In genomic region chr12:92431146-92431545, GRCh38 we compare ENCODE assay signal across 11 cellular contexts.
DNase-seq lines count a peak whose midpoint lies in the region; ATAC-seq and TF ChIP-seq lines count a peak whose summit lies in the region.
"Had no signal": no experiment of that assay in that cellular context is flagged by ENCODE, and none has a peak within 500 bp of the region (broad histone marks: within the 10 kb centered on the region; RNA-seq: fewer than 3 reads in every experiment).

No MANE protein-coding gene starts in this region.

- POLR2A ChIA-PET in activated CD8-positive, alpha-beta T cell treated with anti-CD3 and anti-CD28 coated beads, Interleukin-2, amount 10 ng/mL, durations not matched to agents 7 days and 5 days (lab: Charles Lee): no interaction called here

- WGBS in upper lobe of left lung, 2 donors: 80 to 84% methylated on average over 5 of the region's 5 CpGs

- H3K36me3 Mint-ChIP-seq in activated CD8-positive, alpha-beta T cell treated with anti-CD3 and anti-CD28 coated beads, Interleukin-2, amount 10 ng/mL, durations not matched to agents 7 days and 5 days (ENCODE audit: low read depth): peaks cover 17% of the 10 kb centered on the region

- no peak overlapping the region for H3K27ac Mint-ChIP-seq in activated CD8-positive, alpha-beta T cell treated with anti-CD3 and anti-CD28 coated beads, Interleukin-2, amount 10 ng/mL, durations not matched to agents 7 days and 5 days
- H3K27ac Mint-ChIP-seq: activated naive CD4-positive, alpha-beta T cell treated with anti-CD3 and anti-CD28 coated beads, Interleukin-2, amount 50 U/mL, for 72 hours; CD4-positive, alpha-beta T cell had no signal

- CTCF ChIA-PET in activated CD8-positive, alpha-beta T cell treated with anti-CD3 and anti-CD28 coated beads, Interleukin-2, amount 10 ng/mL, durations not matched to agents 7 days and 5 days (lab: Charles Lee): interaction anchor here (1.6 to 1.8 kb wide), 2 partner anchors 8 to 24 kb away, joined by 3 to 7 read pairs; no protein-coding TSS in a partner anchor

- H3K4me3 Mint-ChIP-seq in activated CD8-positive, alpha-beta T cell treated with anti-CD3 and anti-CD28 coated beads, Interleukin-2, amount 10 ng/mL, durations not matched to agents 7 days and 5 days: no peak overlapping the region
- H3K4me3 Mint-ChIP-seq: CD4-positive, alpha-beta T cell; neural crest cell had no signal

- no peak overlapping the region for H3K4me3 ChIP-seq in upper lobe of left lung

- no peaks in the 10 kb centered on the region for H3K9me3 Mint-ChIP-seq in activated CD8-positive, alpha-beta T cell treated with anti-CD3 and anti-CD28 coated beads, Interleukin-2, amount 10 ng/mL, durations not matched to agents 7 days and 5 days (ENCODE audit: insufficient read depth)

- TF ChIP-seq POLR2A in upper lobe of left lung (IDR thresholded peaks at IDR 0.05): no peak

- no peaks in the 10 kb centered on the region for H3K9me3 ChIP-seq in upper lobe of left lung

- H3K27me3 ChIP-seq in upper lobe of left lung: no peaks in the 10 kb centered on the region

- peaks cover 20% of the 10 kb centered on the region for H3K4me1 Mint-ChIP-seq in activated CD8-positive, alpha-beta T cell treated with anti-CD3 and anti-CD28 coated beads, Interleukin-2, amount 10 ng/mL, durations not matched to agents 7 days and 5 days (ENCODE audit: low read depth)

- TF ChIP-seq CTCF in upper lobe of left lung (IDR thresholded peaks at IDR 0.05): no peak

- no peaks in the 10 kb centered on the region for H3K36me3 ChIP-seq in upper lobe of left lung

- ATAC-seq in HG02981 (IDR thresholded peaks at IDR 0.05; ENCODE audit: unreplicated experiment) (peak; percentile 43), upper lobe of left lung (ENCODE audit: low FRiP score in 2 of 2) (no peak), HG03378 (IDR thresholded peaks at IDR 0.05; ENCODE audit: unreplicated experiment) (no peak)
- peak; percentile 81 for ATAC-seq in activated CD8-positive, alpha-beta T cell treated with anti-CD3 and anti-CD28 coated beads, Interleukin-2, amount 10 ng/mL, durations not matched to agents 7 days and 5 days

- H3K27me3 Mint-ChIP-seq in activated CD8-positive, alpha-beta T cell treated with anti-CD3 and anti-CD28 coated beads, Interleukin-2, amount 10 ng/mL, durations not matched to agents 7 days and 5 days (ENCODE audit: low read depth): no peaks in the 10 kb centered on the region
- H3K27me3 Mint-ChIP-seq: CD4-positive, alpha-beta T cell had no signal

- no peak overlapping the region for H3K27ac ChIP-seq in upper lobe of left lung

- DNase-seq in stimulated activated CD4-positive, alpha-beta T cell treated with anti-CD3 and anti-CD28 coated beads, Interleukin-4, amount 100 ng/mL, for 1 hour: peak; percentile 13
- no peak for DNase-seq in stimulated activated CD4-positive, alpha-beta T cell treated with anti-CD3 and anti-CD28 coated beads, Interleukin-12 subunit alpha, Interleukin-12 subunit beta, amount 100 ng/mL, for 4 hours
- DNase-seq in activated CD8-positive, alpha-beta T cell treated with anti-CD3 and anti-CD28 coated beads, Interleukin-2, amount 10 ng/mL, durations not matched to agents 7 days and 5 days: peak; percentile 62
- DNase-seq in upper lobe of left lung (peak; percentile 9 to 41), NCI-H146 treated with DMSO at 0.1 percent for 48 hours (lab: John Stamatoyannopoulos, UW; ENCODE audit: unreplicated experiment) (no peak), ecto neural progenitor cell (ENCODE audit: low spot score) (no peak)

- H3K4me1 ChIP-seq in upper lobe of left lung: no peaks in the 10 kb centered on the region

- no peak for TF ChIP-seq EP300 in upper lobe of left lung (IDR thresholded peaks at IDR 0.05)

Comparison
In these comparisons a context has a peak if more than half of its experiments do, and no peak if none do; other contexts are left out.
1. DNase-seq: peak in stimulated activated CD4-positive, alpha-beta T cell treated with anti-CD3 and anti-CD28 coated beads, Interleukin-4, amount 100 ng/mL, for 1 hour (single experiment), activated CD8-positive, alpha-beta T cell treated with anti-CD3 and anti-CD28 coated beads, Interleukin-2, amount 10 ng/mL, durations not matched to agents 7 days and 5 days (single experiment) and upper lobe of left lung (2 of 2); none in stimulated activated CD4-positive, alpha-beta T cell treated with anti-CD3 and anti-CD28 coated beads, Interleukin-12 subunit alpha, Interleukin-12 subunit beta, amount 100 ng/mL, for 4 hours (single experiment), NCI-H146 treated with DMSO at 0.1 percent for 48 hours (single experiment) and ecto neural progenitor cell (single experiment).
2. ATAC-seq: peak in HG02981 (single experiment) and activated CD8-positive, alpha-beta T cell treated with anti-CD3 and anti-CD28 coated beads, Interleukin-2, amount 10 ng/mL, durations not matched to agents 7 days and 5 days (single experiment); none in upper lobe of left lung (0 of 2) and HG03378 (single experiment).